In genomic region chr5:171387970-171388815, GRCh38 we compare ENCODE assay signal across 2 cellular contexts.
TF ChIP-seq lines count a peak whose summit lies in the region.

No MANE protein-coding gene starts in this region.

TF ChIP-seq in IMR-90, 13 proteins besides CTCF, POLR2A, EP300 and RAD21:
- TF ChIP-seq, protein P1, sequence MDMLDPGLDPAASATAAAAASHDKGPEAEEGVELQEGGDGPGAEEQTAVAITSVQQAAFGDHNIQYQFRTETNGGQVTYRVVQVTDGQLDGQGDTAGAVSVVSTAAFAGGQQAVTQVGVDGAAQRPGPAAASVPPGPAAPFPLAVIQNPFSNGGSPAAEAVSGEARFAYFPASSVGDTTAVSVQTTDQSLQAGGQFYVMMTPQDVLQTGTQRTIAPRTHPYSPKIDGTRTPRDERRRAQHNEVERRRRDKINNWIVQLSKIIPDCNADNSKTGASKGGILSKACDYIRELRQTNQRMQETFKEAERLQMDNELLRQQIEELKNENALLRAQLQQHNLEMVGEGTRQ (IDR thresholded peaks at IDR 0.05; ENCODE audit: low read depth, low read length) = peak; percentile 93
- peak; percentile 100 for TF ChIP-seq MXI1 (IDR thresholded peaks at IDR 0.05; ENCODE audit: borderline replicate concordance, low read depth, low read length)
- no peak for TF ChIP-seq RCOR1 (IDR thresholded peaks at IDR 0.05; ENCODE audit: insufficient replicate concordance, low read length)
- TF ChIP-seq NFE2L2 (IDR thresholded peaks at IDR 0.05; ENCODE audit: low read depth, low read length) = no peak
- TF ChIP-seq BHLHE40 (IDR thresholded peaks at IDR 0.05; ENCODE audit: low read depth, low read length) = peak; percentile 77
- TF ChIP-seq FOS (IDR thresholded peaks at IDR 0.05; ENCODE audit: low read depth, low read length) = no peak
TF ChIP-seq in IMR-90: peak in this region for 3.

TF ChIP-seq in SK-N-SH, 30 proteins besides CTCF, POLR2A, EP300 and RAD21:
- TF ChIP-seq USF1 (IDR thresholded peaks at IDR 0.05; ENCODE audit: borderline replicate concordance, low read depth) = peak; percentile 91
- TF ChIP-seq, protein P2, sequence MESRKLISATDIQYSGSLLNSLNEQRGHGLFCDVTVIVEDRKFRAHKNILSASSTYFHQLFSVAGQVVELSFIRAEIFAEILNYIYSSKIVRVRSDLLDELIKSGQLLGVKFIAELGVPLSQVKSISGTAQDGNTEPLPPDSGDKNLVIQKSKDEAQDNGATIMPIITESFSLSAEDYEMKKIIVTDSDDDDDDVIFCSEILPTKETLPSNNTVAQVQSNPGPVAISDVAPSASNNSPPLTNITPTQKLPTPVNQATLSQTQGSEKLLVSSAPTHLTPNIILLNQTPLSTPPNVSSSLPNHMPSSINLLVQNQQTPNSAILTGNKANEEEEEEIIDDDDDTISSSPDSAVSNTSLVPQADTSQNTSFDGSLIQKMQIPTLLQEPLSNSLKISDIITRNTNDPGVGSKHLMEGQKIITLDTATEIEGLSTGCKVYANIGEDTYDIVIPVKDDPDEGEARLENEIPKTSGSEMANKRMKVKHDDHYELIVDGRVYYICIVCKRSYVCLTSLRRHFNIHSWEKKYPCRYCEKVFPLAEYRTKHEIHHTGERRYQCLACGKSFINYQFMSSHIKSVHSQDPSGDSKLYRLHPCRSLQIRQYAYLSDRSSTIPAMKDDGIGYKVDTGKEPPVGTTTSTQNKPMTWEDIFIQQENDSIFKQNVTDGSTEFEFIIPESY (IDR thresholded peaks at IDR 0.05; ENCODE audit: borderline replicate concordance, low read depth) = peak; percentile 74
- no peak for TF ChIP-seq ELF1 (IDR thresholded peaks at IDR 0.05)
- peak; percentile 100 for TF ChIP-seq MXI1 (IDR thresholded peaks at IDR 0.05; ENCODE audit: low read depth, low read length)
- TF ChIP-seq SIN3A (IDR thresholded peaks at IDR 0.05; ENCODE audit: borderline replicate concordance, low read depth, low read length) = peak; percentile 98
- TF ChIP-seq EZH2phosphoT487 (IDR thresholded peaks at IDR 0.05; ENCODE audit: borderline replicate concordance, low read depth) = no peak
- TF ChIP-seq, protein P3, sequence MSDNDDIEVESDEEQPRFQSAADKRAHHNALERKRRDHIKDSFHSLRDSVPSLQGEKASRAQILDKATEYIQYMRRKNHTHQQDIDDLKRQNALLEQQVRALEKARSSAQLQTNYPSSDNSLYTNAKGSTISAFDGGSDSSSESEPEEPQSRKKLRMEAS (IDR thresholded peaks at IDR 0.05; ENCODE audit: low read depth) = peak; percentile 100
- TF ChIP-seq CHD2 (IDR thresholded peaks at IDR 0.05; ENCODE audit: low read length, partially characterized antibody) = peak; percentile 76
- peak; percentile 46; the same call in 1 of the 2 replicates for TF ChIP-seq TAF1 (IDR thresholded peaks at IDR 0.05; ENCODE audit: borderline replicate concordance, low read depth, low read length)
- peak; percentile 11; the same call in 1 of the 2 replicates for TF ChIP-seq GATA2 (CRISPR knock-in tag; IDR thresholded peaks at IDR 0.05)
- peak; percentile 54 for TF ChIP-seq TCF12 (IDR thresholded peaks at IDR 0.05)
- TF ChIP-seq, protein P1 (IDR thresholded peaks at IDR 0.05; ENCODE audit: borderline replicate concordance, low read depth, low read length) = no peak; the same call in 1 of the 2 replicates
- peak; percentile 24; the same call in 1 of the 2 replicates for TF ChIP-seq POLR2AphosphoS5 (IDR thresholded peaks at IDR 0.05; ENCODE audit: low read depth, low read length)
TF ChIP-seq in SK-N-SH: peak in this region for 10.
